ENCODE assay signal across 8 cellular contexts in the genomic region with DNA sequence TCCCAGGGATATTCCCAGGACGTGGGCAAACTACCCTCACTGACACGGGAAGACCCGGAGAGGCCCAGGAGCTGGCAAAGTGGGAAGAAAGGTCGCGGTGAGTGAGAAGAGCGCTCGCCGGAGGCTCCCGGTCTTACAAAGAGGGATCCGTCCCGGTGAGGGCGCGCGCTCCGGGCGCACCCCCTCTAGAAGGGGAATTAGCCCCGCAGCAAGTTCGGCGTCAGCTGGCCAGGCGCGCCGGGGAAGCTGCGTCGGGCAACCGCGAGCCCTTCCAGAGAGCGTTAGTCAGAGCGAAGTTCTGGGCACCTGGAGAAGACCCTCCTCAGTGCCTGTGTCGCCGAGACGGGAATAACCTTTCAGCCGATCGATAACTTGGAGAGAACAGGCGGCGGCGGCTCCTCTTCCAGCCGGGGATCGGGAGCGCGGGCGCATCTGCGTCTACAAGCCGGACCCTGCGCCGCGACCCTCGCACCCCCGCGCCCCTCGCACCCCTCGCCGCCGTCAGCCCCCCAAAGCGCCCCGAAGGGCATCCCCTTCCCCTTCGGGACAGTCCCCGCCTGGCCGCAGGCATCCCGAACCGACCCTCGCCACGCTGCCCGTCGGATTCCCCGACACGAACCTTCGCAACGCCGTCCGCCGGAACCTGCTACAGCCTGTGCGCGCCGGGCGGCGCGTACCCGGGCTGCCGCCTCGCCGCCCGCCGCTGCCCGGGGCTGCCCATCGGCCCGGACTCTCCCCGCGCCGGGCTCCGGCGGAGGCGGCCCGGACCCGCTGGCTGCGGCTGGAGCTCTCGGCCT. TPM values are rescaled to one million over a fixed set of nuclear protein-coding genes. Genes with fewer than 3 reads are reported as not detected.
DNase-seq lines count a peak whose midpoint lies in the region; ATAC-seq and TF ChIP-seq lines count a peak whose summit lies in the region.

No MANE protein-coding gene starts in this region.

- peak overlapping the region; percentile 76 to 90 (median 84) for H3K4me3 ChIP-seq in BLaER1 treated with 17β-estradiol and CSF1 and Interleukin-3, amounts not matched to agents 10 nM and 100 nM
- H3K4me3 ChIP-seq in colonic mucosa (peak overlapping the region; percentile 86), lower lobe of right lung (peak overlapping the region; percentile 78)

- peak; percentile 39 for ATAC-seq in GM19043 (IDR thresholded peaks at IDR 0.05; ENCODE audit: low read depth, unreplicated experiment)
- peak; percentile 44 for ATAC-seq in HG03196 (IDR thresholded peaks at IDR 0.05; ENCODE audit: unreplicated experiment)
- ATAC-seq in lower lobe of right lung: no peak

- peaks cover 0 to 32% (median 23%) of the 10 kb centered on the region in 11 experiments; a peak in 19 of 22 replicates for H3K27me3 ChIP-seq in BLaER1 treated with 17β-estradiol and CSF1 and Interleukin-3, amounts not matched to agents 10 nM and 100 nM
- H3K27me3 ChIP-seq in colonic mucosa: peaks cover 3% of the 10 kb centered on the region
- H3K27me3 ChIP-seq in lower lobe of right lung (ENCODE audit: low read depth): no peaks in the 10 kb centered on the region

- H3K4me1 ChIP-seq in BLaER1 treated with 17β-estradiol and CSF1 and Interleukin-3, amounts not matched to agents 10 nM and 100 nM: peaks cover 19 to 58% (median 30%) of the 10 kb centered on the region in 10 experiments
- peaks cover 7% of the 10 kb centered on the region for H3K4me1 ChIP-seq in colonic mucosa
- peaks cover 46% of the 10 kb centered on the region for H3K4me1 ChIP-seq in lower lobe of right lung

- H3K9ac ChIP-seq in BLaER1 treated with 17β-estradiol and CSF1 and Interleukin-3, amounts not matched to agents 10 nM and 100 nM: peak overlapping the region; percentile 68 to 86 (median 79)
- peak overlapping the region; percentile 66 to 88 for H3K9ac ChIP-seq in colonic mucosa (ENCODE audit: low read depth in 2 of 2, low read length in 2 of 2)

- intact Hi-C loops in colonic mucosa (cut with DNase I) (loop anchor here (2.0 to 10.0 kb wide), 4 partner anchors 75 to 395 kb away; no protein-coding TSS in a partner anchor), lower lobe of right lung (cut with DNase I) (no loop called here)

- peaks cover 0 to 53% (median 13%) of the 10 kb centered on the region in 11 experiments; a peak in 12 of 22 replicates for H4K20me1 ChIP-seq in BLaER1 treated with 17β-estradiol and CSF1 and Interleukin-3, amounts not matched to agents 10 nM and 100 nM

- no peak for TF ChIP-seq CTCF in colonic mucosa (IDR thresholded peaks at IDR 0.05)
- no peak for TF ChIP-seq CTCF in lower lobe of right lung (IDR thresholded peaks at IDR 0.05)

- H3K4me2 ChIP-seq in BLaER1 treated with 17β-estradiol and CSF1 and Interleukin-3, amounts not matched to agents 10 nM and 100 nM: peak overlapping the region; percentile 85 to 99 (median 93)

- peak overlapping the region; percentile 41 to 78 (median 56); a peak in 16 of 22 replicates for H3K27ac ChIP-seq in BLaER1 treated with 17β-estradiol and CSF1 and Interleukin-3, amounts not matched to agents 10 nM and 100 nM
- H3K27ac ChIP-seq in colonic mucosa (peak overlapping the region; percentile 63), lower lobe of right lung (peak overlapping the region; percentile 90)

- no peaks in the 10 kb centered on the region for H3K9me3 ChIP-seq in BLaER1 treated with 17β-estradiol and CSF1 and Interleukin-3, amounts not matched to agents 10 nM and 100 nM (replicated peaks in 1 of 11)
- no peaks in the 10 kb centered on the region for H3K9me3 ChIP-seq in colonic mucosa
- H3K9me3 ChIP-seq in lower lobe of right lung: no peaks in the 10 kb centered on the region

- DNase-seq in T follicular helper cell (ENCODE audit: low read depth) (peak; percentile 1), colonic mucosa (peak; percentile 51), lower lobe of right lung (peak; percentile 71), NCI-H2196 treated with DMSO at 0.1 percent for 48 hours (lab: John Stamatoyannopoulos, UW; ENCODE audit: unreplicated experiment) (no peak)
- peak; percentile 37 for DNase-seq in stimulated activated naive CD4-positive, alpha-beta T cell treated with Interleukin-2 at 50 U/mL for 16 hours (lab: John Stamatoyannopoulos, UW)

- no peaks in the 10 kb centered on the region for H3K36me3 ChIP-seq in BLaER1 treated with 17β-estradiol and CSF1 and Interleukin-3, amounts not matched to agents 10 nM and 100 nM
- H3K36me3 ChIP-seq in colonic mucosa (no peaks in the 10 kb centered on the region), lower lobe of right lung (no peaks in the 10 kb centered on the region)

RNA-seq across cellular contexts. Expression of a gene that starts 0.5 kb away (rescaled TPM):
- total RNA-seq in colonic mucosa (10 to 100 TPM; 53.6 to 64.4 TPM), lower lobe of right lung (45.5 TPM)

Comparison
In these comparisons a context has a peak if more than half of its experiments do, and no peak if none do; other contexts are left out.
1. ATAC-seq: peak in GM19043 (single experiment) and HG03196 (single experiment); none in lower lobe of right lung (0 of 2).
2. Peak in every context shown above with its lines, with median percentiles within 50 percentile points of each other: H3K27ac ChIP-seq and H3K4me3 ChIP-seq.